In genomic region chr11:96052921-96053631, GRCh38 we compare ENCODE assay signal across 9 cellular contexts.
A peak's percentile ranks its signal among the peaks of the same experiment; 100 is the strongest.
DNase-seq lines count a peak whose midpoint lies in the region; ATAC-seq and TF ChIP-seq lines count a peak whose summit lies in the region.
"Had no signal": no experiment of that assay in that cellular context is flagged by ENCODE, and none has a peak within 500 bp of the region (broad histone marks: within the 10 kb centered on the region; RNA-seq: fewer than 3 reads in every experiment).

No MANE protein-coding gene starts in this region.

- no peaks in the 10 kb centered on the region for H3K9me3 ChIP-seq in SK-N-SH
- no peaks in the 10 kb centered on the region for H3K9me3 ChIP-seq in HAP-1

- peak overlapping the region; percentile 24; the same call in 1 of the 2 replicates for H3K9ac ChIP-seq in SK-N-SH

- peaks cover 35% of the 10 kb centered on the region for H3F3A ChIP-seq in SK-N-SH (replicated peaks; ENCODE audit: insufficient read depth)

- POLR2A ChIA-PET in SK-N-SH (lab: Yijun Ruan, JAX) = no interaction called here

- H3K27me3 Mint-ChIP-seq in memory B cell = no peaks in the 10 kb centered on the region

- no peak overlapping the region for H3K4me3 Mint-ChIP-seq in memory B cell

- WGBS in SK-N-SH (ENCODE audit: low lambda C conversion rate) = 41% methylated on average over 2 of the region's 2 CpGs

- H3K36me3 ChIP-seq in SK-N-SH (replicated peaks in 1 of 2; ENCODE audit: control insufficient read depth in 1 of 2, insufficient read depth in 2 of 2, low read length in 1 of 2) (peaks cover 4 to 17% of the 10 kb centered on the region in 2 experiments), HAP-1 (replicated peaks) (no peaks in the 10 kb centered on the region)

- peak overlapping the region; percentile 19 for H3K27ac Mint-ChIP-seq in memory B cell

- DNase-seq in GM12865 (ENCODE audit: low read depth) = peak; percentile 37
- no peak for DNase-seq in SK-N-SH
- no peak for DNase-seq in memory B cell (ENCODE audit: low spot score in 2 of 2)
- no peak for DNase-seq in OCI-M2 (lab: John Stamatoyannopoulos, UW; ENCODE audit: unreplicated experiment)
- no peak for DNase-seq in occipital lobe (lab: John Stamatoyannopoulos, UW)
- DNase-seq in effector CD4-positive, alpha-beta T cell = no peak
- no peak for DNase-seq in HAP-1 (ENCODE audit: low spot score in 2 of 2)
- DNase-seq: activated CD4-positive, alpha-beta T cell treated with anti-CD3 and anti-CD28 coated beads, Interleukin-2, amount 50 U/mL, for 1 hour had no signal

- H3K36me3 Mint-ChIP-seq in memory B cell = peaks cover 6% of the 10 kb centered on the region

- in situ Hi-C loops in HAP-1 (cut with MboI; ENCODE audit: low sequenced_read_pairs) = no loop called here

- H3K4me2 ChIP-seq in SK-N-SH = peak overlapping the region; percentile 19; the same call in 1 of the 2 replicates

- no peak overlapping the region for H2AFZ ChIP-seq in SK-N-SH (ENCODE audit: low read depth)

- H3K27ac ChIP-seq in SK-N-SH (ENCODE audit: low read depth in 2 of 2, low read length in 1 of 2) = peak overlapping the region; percentile 84 to 86; a peak in 3 of 4 replicates

- ATAC-seq in GM21737 (IDR thresholded peaks at IDR 0.05; ENCODE audit: unreplicated experiment) (peak; percentile 37), memory B cell (ENCODE audit: low read depth) (no peak)

- peak in 1 of 2 experiments; percentile 63; a peak in 1 of 4 replicates for TF ChIP-seq EP300 in SK-N-SH (IDR thresholded peaks at IDR 0.05; ENCODE audit: borderline replicate concordance in 1 of 2, low read depth in 1 of 2, low read length in 1 of 2)

- H3K27me3 ChIP-seq in SK-N-SH (ENCODE audit: insufficient read depth) (no peaks in the 10 kb centered on the region), HAP-1 (ENCODE audit: low read depth) (no peaks in the 10 kb centered on the region)

- TF ChIP-seq CTCF in GM12865 (IDR thresholded peaks at IDR 0.05; ENCODE audit: insufficient read depth, low read depth, low read length, missing control alignments) = no peak
- TF ChIP-seq CTCF in SK-N-SH (IDR thresholded peaks at IDR 0.05) = no peak

- peaks cover 15% of the 10 kb centered on the region for H3K4me1 Mint-ChIP-seq in memory B cell

- H3K4me1 ChIP-seq in SK-N-SH (ENCODE audit: control insufficient read depth in 1 of 2, insufficient read depth in 2 of 2, low read depth in 1 of 2, low read length in 1 of 2) (peaks cover 7 to 47% of the 10 kb centered on the region in 2 experiments), HAP-1 (peaks cover 38% of the 10 kb centered on the region)

- no peaks in the 10 kb centered on the region for H3K9me2 ChIP-seq in SK-N-SH

- CTCF ChIA-PET in SK-N-SH (lab: Yijun Ruan, JAX) = interaction anchor here (1.0 to 3.7 kb wide), 4 partner anchors 13 to 341 kb away, joined by 3 to 91 read pairs (median 9); partner anchors contain the start of gene MAML2

- no peaks in the 10 kb centered on the region for H4K20me1 ChIP-seq in SK-N-SH (ENCODE audit: insufficient read depth)

- H3K79me2 ChIP-seq in SK-N-SH (ENCODE audit: insufficient read depth) = peaks cover 62% of the 10 kb centered on the region

- no peak overlapping the region for H3K4me3 ChIP-seq in GM12865 (ENCODE audit: low read depth, low read length)
- H3K4me3 ChIP-seq in SK-N-SH (ENCODE audit: low read depth in 2 of 2, low read length in 1 of 2) = no peak overlapping the region
- no peak overlapping the region for H3K4me3 ChIP-seq in HAP-1

- no peaks in the 10 kb centered on the region for H3K9me3 Mint-ChIP-seq in memory B cell

- TF ChIP-seq RAD21 in SK-N-SH (IDR thresholded peaks at IDR 0.05; ENCODE audit: low read length) = no peak

TF ChIP-seq in SK-N-SH, 30 proteins besides CTCF, POLR2A, EP300 and RAD21 (continues in another document):
- TF ChIP-seq SIN3A (IDR thresholded peaks at IDR 0.05; ENCODE audit: borderline replicate concordance, low read depth, low read length) (no peak), YY1 (IDR thresholded peaks at IDR 0.05; ENCODE audit: low read depth) (peak; percentile 31; the same call in 1 of the 2 replicates), EZH2phosphoT487 (IDR thresholded peaks at IDR 0.05; ENCODE audit: borderline replicate concordance, low read depth) (no peak), TEAD4 (IDR thresholded peaks at IDR 0.05; ENCODE audit: borderline replicate concordance, insufficient read depth) (no peak), POLR2AphosphoS5 (IDR thresholded peaks at IDR 0.05; ENCODE audit: low read depth, low read length) (no peak), USF1 (IDR thresholded peaks at IDR 0.05; ENCODE audit: borderline replicate concordance, low read depth) (no peak), TCF12 (IDR thresholded peaks at IDR 0.05) (peak; percentile 73; the same call in 1 of the 2 replicates), RFX5 (IDR thresholded peaks at IDR 0.05; ENCODE audit: low read length) (no peak), FOSL2 (IDR thresholded peaks at IDR 0.05; ENCODE audit: borderline replicate concordance, low read depth) (peak; percentile 38; the same call in 1 of the 2 replicates), JUND (IDR thresholded peaks at IDR 0.05) (peak; percentile 64; the same call in 1 of the 2 replicates), REST (IDR thresholded peaks at IDR 0.05; ENCODE audit: low read depth, low read length) (no peak), TAF1 (IDR thresholded peaks at IDR 0.05; ENCODE audit: borderline replicate concordance, low read depth, low read length) (no peak), CHD2 (IDR thresholded peaks at IDR 0.05; ENCODE audit: low read length, partially characterized antibody) (no peak), GABPA (IDR thresholded peaks at IDR 0.05; ENCODE audit: low read depth) (no peak), GATA2 (CRISPR knock-in tag; IDR thresholded peaks at IDR 0.05) (no peak), SMC3 (IDR thresholded peaks at IDR 0.05; ENCODE audit: low read depth, low read length) (no peak), ELF1 (IDR thresholded peaks at IDR 0.05) (no peak), PBX3 (IDR thresholded peaks at IDR 0.05) (peak; percentile 53; the same call in 1 of the 2 replicates)
- TF ChIP-seq, protein P1, sequence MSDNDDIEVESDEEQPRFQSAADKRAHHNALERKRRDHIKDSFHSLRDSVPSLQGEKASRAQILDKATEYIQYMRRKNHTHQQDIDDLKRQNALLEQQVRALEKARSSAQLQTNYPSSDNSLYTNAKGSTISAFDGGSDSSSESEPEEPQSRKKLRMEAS (IDR thresholded peaks at IDR 0.05; ENCODE audit: low read depth) = no peak
- TF ChIP-seq, protein P2, sequence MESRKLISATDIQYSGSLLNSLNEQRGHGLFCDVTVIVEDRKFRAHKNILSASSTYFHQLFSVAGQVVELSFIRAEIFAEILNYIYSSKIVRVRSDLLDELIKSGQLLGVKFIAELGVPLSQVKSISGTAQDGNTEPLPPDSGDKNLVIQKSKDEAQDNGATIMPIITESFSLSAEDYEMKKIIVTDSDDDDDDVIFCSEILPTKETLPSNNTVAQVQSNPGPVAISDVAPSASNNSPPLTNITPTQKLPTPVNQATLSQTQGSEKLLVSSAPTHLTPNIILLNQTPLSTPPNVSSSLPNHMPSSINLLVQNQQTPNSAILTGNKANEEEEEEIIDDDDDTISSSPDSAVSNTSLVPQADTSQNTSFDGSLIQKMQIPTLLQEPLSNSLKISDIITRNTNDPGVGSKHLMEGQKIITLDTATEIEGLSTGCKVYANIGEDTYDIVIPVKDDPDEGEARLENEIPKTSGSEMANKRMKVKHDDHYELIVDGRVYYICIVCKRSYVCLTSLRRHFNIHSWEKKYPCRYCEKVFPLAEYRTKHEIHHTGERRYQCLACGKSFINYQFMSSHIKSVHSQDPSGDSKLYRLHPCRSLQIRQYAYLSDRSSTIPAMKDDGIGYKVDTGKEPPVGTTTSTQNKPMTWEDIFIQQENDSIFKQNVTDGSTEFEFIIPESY (IDR thresholded peaks at IDR 0.05; ENCODE audit: borderline replicate concordance, low read depth) = no peak
